Comparison of ENCODE assay signal across 10 cellular contexts in genomic region chr3:54999159-54999558, GRCh38.
DNase-seq lines count a peak whose midpoint lies in the region; ATAC-seq and TF ChIP-seq lines count a peak whose summit lies in the region.
"Had no signal": no experiment of that assay in that cellular context is flagged by ENCODE, and none has a peak within 500 bp of the region (broad histone marks: within the 10 kb centered on the region; RNA-seq: fewer than 3 reads in every experiment).

No MANE protein-coding gene starts in this region.

- H3K36me3 ChIP-seq in A673 (ENCODE audit: insufficient read depth, low read length, poor library complexity, severe bottlenecking): no peaks in the 10 kb centered on the region
- no peaks in the 10 kb centered on the region for H3K36me3 ChIP-seq in SK-N-SH (replicated peaks in 1 of 2; ENCODE audit: control insufficient read depth in 1 of 2, insufficient read depth in 2 of 2, low read length in 1 of 2)
- H3K36me3 ChIP-seq in suprapubic skin: no peaks in the 10 kb centered on the region

- ATAC-seq in activated T-cell treated with anti-CD3 and anti-CD28 coated beads, Interleukin-2, amount 50 U/mL, for 72 hours (replicated peaks in 1 of 2): no peak
- ATAC-seq: activated CD4-positive, alpha-beta T cell treated with anti-CD3 and anti-CD28 coated beads for 36 hours had no signal

- H3K4me1 Mint-ChIP-seq in HFFc6 (ENCODE audit: low read depth) (peaks cover 27% of the 10 kb centered on the region), Calu3 (ENCODE audit: low read depth, unreplicated experiment) (no peaks in the 10 kb centered on the region)
- H3K4me1 Mint-ChIP-seq in activated T-cell treated with anti-CD3 and anti-CD28 coated beads, Interleukin-2, amount 50 U/mL, for 72 hours (ENCODE audit: low read depth): no peaks in the 10 kb centered on the region
- H3K4me1 Mint-ChIP-seq: activated CD4-positive, alpha-beta T cell treated with anti-CD3 and anti-CD28 coated beads for 36 hours had no signal

- H3K36me3 Mint-ChIP-seq in HFFc6 (ENCODE audit: low read depth) (no peaks in the 10 kb centered on the region), Calu3 (ENCODE audit: insufficient read depth, unreplicated experiment) (no peaks in the 10 kb centered on the region)
- no peaks in the 10 kb centered on the region for H3K36me3 Mint-ChIP-seq in activated T-cell treated with anti-CD3 and anti-CD28 coated beads, Interleukin-2, amount 50 U/mL, for 72 hours (ENCODE audit: insufficient read depth in 2 of 2)

- no peaks in the 10 kb centered on the region for H3K79me2 ChIP-seq in SK-N-SH (ENCODE audit: insufficient read depth)

- intact Hi-C loops in A673 (cut with micrococcal nuclease; ENCODE audit: unreplicated experiment): no loop called here
- intact Hi-C loops in Calu3 (cut with micrococcal nuclease; ENCODE audit: unreplicated experiment): no loop called here

- H3K4me3 ChIP-seq in A673 (ENCODE audit: low read depth, low read length, poor library complexity, severe bottlenecking) (no peak overlapping the region), SK-N-SH (ENCODE audit: low read depth in 2 of 2, low read length in 1 of 2) (no peak overlapping the region), suprapubic skin (no peak overlapping the region)

- BruUV-seq in A673 (replicated peaks; lab: Mats Ljungman, UMichigan) (no TSS peak), Calu3 (replicated peaks; lab: Mats Ljungman, UMichigan) (no TSS peak)

- CTCF ChIA-PET in A673 (lab: Charles Lee) (no interaction called here), SK-N-SH (lab: Yijun Ruan, JAX) (interaction anchor here (1.0 to 1.4 kb wide), 2 partner anchors 14 to 50 kb away, joined by 3 to 6 read pairs; no protein-coding TSS in a partner anchor), Calu3 (lab: Charles Lee) (no interaction called here)

- TF ChIP-seq POLR2A in suprapubic skin (IDR thresholded peaks at IDR 0.05): no peak

- H3K27ac Mint-ChIP-seq in HFFc6 (peak overlapping the region; percentile 65), Calu3 (ENCODE audit: unreplicated experiment) (no peak overlapping the region)
- no peak overlapping the region for H3K27ac Mint-ChIP-seq in activated T-cell treated with anti-CD3 and anti-CD28 coated beads, Interleukin-2, amount 50 U/mL, for 72 hours
- H3K27ac Mint-ChIP-seq: activated CD4-positive, alpha-beta T cell treated with anti-CD3 and anti-CD28 coated beads for 36 hours had no signal

- H3K9me3 ChIP-seq in A673 (ENCODE audit: low read depth, low read length, poor library complexity, severe bottlenecking): no peaks in the 10 kb centered on the region
- no peaks in the 10 kb centered on the region for H3K9me3 ChIP-seq in SK-N-SH
- no peaks in the 10 kb centered on the region for H3K9me3 ChIP-seq in suprapubic skin

- no peak overlapping the region for H2AFZ ChIP-seq in SK-N-SH (ENCODE audit: low read depth)

- H3K4me3 Mint-ChIP-seq in HFFc6: no peak overlapping the region
- H3K4me3 Mint-ChIP-seq in activated T-cell treated with anti-CD3 and anti-CD28 coated beads, Interleukin-2, amount 50 U/mL, for 72 hours: no peak overlapping the region
- H3K4me3 Mint-ChIP-seq in Calu3 (ENCODE audit: low read depth, unreplicated experiment): no peak overlapping the region
- H3K4me3 Mint-ChIP-seq: activated CD4-positive, alpha-beta T cell treated with anti-CD3 and anti-CD28 coated beads for 36 hours had no signal

- H3K9me3 Mint-ChIP-seq in HFFc6 (no peaks in the 10 kb centered on the region), Calu3 (ENCODE audit: low read depth, unreplicated experiment) (no peaks in the 10 kb centered on the region)
- H3K9me3 Mint-ChIP-seq in activated T-cell treated with anti-CD3 and anti-CD28 coated beads, Interleukin-2, amount 50 U/mL, for 72 hours: peaks cover under 1 to 2% of the 10 kb centered on the region in 2 donors

- TF ChIP-seq EP300 in SK-N-SH (IDR thresholded peaks at IDR 0.05; ENCODE audit: borderline replicate concordance in 1 of 2, low read depth in 1 of 2, low read length in 1 of 2): no peak
- no peak for TF ChIP-seq EP300 in suprapubic skin (IDR thresholded peaks at IDR 0.05)

- H3K27me3 Mint-ChIP-seq in HFFc6 (ENCODE audit: insufficient read depth) (peaks cover 2% of the 10 kb centered on the region; the same call in 1 of the 2 replicates), Calu3 (ENCODE audit: unreplicated experiment) (no peaks in the 10 kb centered on the region)
- no peaks in the 10 kb centered on the region for H3K27me3 Mint-ChIP-seq in activated T-cell treated with anti-CD3 and anti-CD28 coated beads, Interleukin-2, amount 50 U/mL, for 72 hours (ENCODE audit: low read depth)
- H3K27me3 Mint-ChIP-seq: activated CD4-positive, alpha-beta T cell treated with anti-CD3 and anti-CD28 coated beads for 36 hours had no signal

- no peak overlapping the region for H3K9ac ChIP-seq in SK-N-SH

- DNase-seq in A673 (ENCODE audit: low spot score) (peak; percentile 46), HFFc6 (peak; percentile 76), SK-N-SH (no peak), hepatic stellate cell (ENCODE audit: low spot score) (peak; percentile 23), suprapubic skin (ENCODE audit: low spot score in 2 of 2) (no peak), NCI-H446 (lab: John Stamatoyannopoulos, UW) (no peak), Calu3 (no peak)
- no peak for DNase-seq in activated T-cell treated with anti-CD3 and anti-CD28 coated beads, Interleukin-2, amount 50 U/mL, for 72 hours
- DNase-seq: activated CD4-positive, alpha-beta T cell treated with anti-CD3 and anti-CD28 coated beads for 36 hours; DND-41 had no signal

- peaks cover 5% of the 10 kb centered on the region for H3F3A ChIP-seq in SK-N-SH (replicated peaks; ENCODE audit: insufficient read depth)

- 38% methylated on average over 5 of the region's 5 CpGs for WGBS in SK-N-SH (ENCODE audit: low lambda C conversion rate)
- 34% methylated on average over 5 of the region's 5 CpGs for WGBS in suprapubic skin

- no peaks in the 10 kb centered on the region for H3K9me2 ChIP-seq in SK-N-SH

- peak overlapping the region; percentile 20; the same call in 1 of the 2 replicates for H3K4me2 ChIP-seq in SK-N-SH

- H3K4me1 ChIP-seq in A673 (ENCODE audit: insufficient read depth, low read length, poor library complexity, severe bottlenecking) (no peaks in the 10 kb centered on the region), SK-N-SH (ENCODE audit: control insufficient read depth in 1 of 2, insufficient read depth in 2 of 2, low read depth in 1 of 2, low read length in 1 of 2) (peaks cover 4% of the 10 kb centered on the region in 2 experiments; a peak in 2 of 4 replicates), suprapubic skin (peaks cover 3% of the 10 kb centered on the region)

- TF ChIP-seq CTCF in A673 (conservative IDR thresholded peaks at IDR 0.05; ENCODE audit: low read depth, low read length): peak; percentile 39; the same call in 1 of the 2 replicates
- TF ChIP-seq CTCF in HFFc6 (IDR thresholded peaks at IDR 0.05): peak; percentile 72
- peak; percentile 71 for TF ChIP-seq CTCF in SK-N-SH (IDR thresholded peaks at IDR 0.05)
- TF ChIP-seq CTCF in suprapubic skin (IDR thresholded peaks at IDR 0.05): no peak
- TF ChIP-seq CTCF in Calu3 (IDR thresholded peaks at IDR 0.05; ENCODE audit: unreplicated experiment): no peak

- no peaks in the 10 kb centered on the region for H3K27me3 ChIP-seq in A673 (replicated peaks; ENCODE audit: insufficient read depth, low read depth, low read length, poor library complexity)
- no peaks in the 10 kb centered on the region for H3K27me3 ChIP-seq in SK-N-SH (ENCODE audit: insufficient read depth)
- H3K27me3 ChIP-seq in suprapubic skin: no peaks in the 10 kb centered on the region

- TF ChIP-seq RAD21 in SK-N-SH (IDR thresholded peaks at IDR 0.05; ENCODE audit: low read length): peak; percentile 43

- POLR2A ChIA-PET in A673 (lab: Charles Lee; ENCODE audit: low non-redundant PET) (no interaction called here), SK-N-SH (lab: Yijun Ruan, JAX) (no interaction called here)

- H4K20me1 ChIP-seq in SK-N-SH (ENCODE audit: insufficient read depth): no peaks in the 10 kb centered on the region

- H3K27ac ChIP-seq in A673 (ENCODE audit: low read depth, low read length, poor library complexity, severe bottlenecking): no peak overlapping the region
- H3K27ac ChIP-seq in SK-N-SH (ENCODE audit: low read depth in 2 of 2, low read length in 1 of 2): peak overlapping the region; percentile 18 to 71; a peak in 3 of 4 replicates
- no peak overlapping the region for H3K27ac ChIP-seq in suprapubic skin

TF ChIP-seq in SK-N-SH, 30 proteins besides CTCF, POLR2A, EP300 and RAD21:
- TF ChIP-seq MEF2A (IDR thresholded peaks at IDR 0.05; ENCODE audit: borderline replicate concordance, low read depth): no peak
- peak; percentile 56; the same call in 1 of the 2 replicates for TF ChIP-seq YY1 (IDR thresholded peaks at IDR 0.05; ENCODE audit: low read depth)
- 0 out of 2 replicates have a peak, but pooled peaks have one; percentile 26 for TF ChIP-seq SMC3 (IDR thresholded peaks at IDR 0.05; ENCODE audit: low read depth, low read length)
- TF ChIP-seq ELF1 (IDR thresholded peaks at IDR 0.05): no peak
- no peak for TF ChIP-seq CHD2 (IDR thresholded peaks at IDR 0.05; ENCODE audit: low read length, partially characterized antibody)
- peak; percentile 57; the same call in 1 of the 2 replicates for TF ChIP-seq FOSL2 (IDR thresholded peaks at IDR 0.05; ENCODE audit: borderline replicate concordance, low read depth)
- TF ChIP-seq PBX3 (IDR thresholded peaks at IDR 0.05): no peak
- no peak for TF ChIP-seq GATA2 (CRISPR knock-in tag; IDR thresholded peaks at IDR 0.05)
- TF ChIP-seq NFIC (IDR thresholded peaks at IDR 0.05; ENCODE audit: borderline replicate concordance): no peak
- no peak for TF ChIP-seq USF1 (IDR thresholded peaks at IDR 0.05; ENCODE audit: borderline replicate concordance, low read depth)
- no peak for TF ChIP-seq RXRA (IDR thresholded peaks at IDR 0.05; ENCODE audit: borderline replicate concordance, low read depth)
- peak; percentile 27; the same call in 1 of the 2 replicates for TF ChIP-seq JUND (IDR thresholded peaks at IDR 0.05)

Comparison
In these comparisons a context has a peak if more than half of its experiments do, and no peak if none do; other contexts are left out.
1. DNase-seq: peak in A673 (single experiment), HFFc6 (single experiment) and hepatic stellate cell (single experiment); none in SK-N-SH (single experiment), suprapubic skin (0 of 2), NCI-H446 (0 of 2), activated T-cell treated with anti-CD3 and anti-CD28 coated beads, Interleukin-2, amount 50 U/mL, for 72 hours (0 of 2) and Calu3 (single experiment).
2. H3K27ac ChIP-seq: peak in SK-N-SH (2 of 2); none in A673 (single experiment) and suprapubic skin (single experiment).
3. CTCF ChIP-seq: peak in A673 (single experiment), HFFc6 (single experiment) and SK-N-SH (single experiment); none in suprapubic skin (0 of 2) and Calu3 (single experiment).